ENCODE assay signal across 29 cellular contexts in genomic region chr3:13135251-13135810, GRCh38.
DNase-seq lines count a peak whose midpoint lies in the region; ATAC-seq and TF ChIP-seq lines count a peak whose summit lies in the region.
"Had no signal": no experiment of that assay in that cellular context is flagged by ENCODE, and none has a peak within 500 bp of the region (broad histone marks: within the 10 kb centered on the region; RNA-seq: fewer than 3 reads in every experiment).

No MANE protein-coding gene starts in this region.

- H2AFZ ChIP-seq in osteoblast (ENCODE audit: low read length) (no peak overlapping the region), Karpas-422 (ENCODE audit: low read length) (no peak overlapping the region)

- H3K79me2 ChIP-seq in osteoblast (ENCODE audit: insufficient read depth, low read length) (no peaks in the 10 kb centered on the region), Karpas-422 (ENCODE audit: low read length) (no peaks in the 10 kb centered on the region)

- TF ChIP-seq POLR2A in vagina (IDR thresholded peaks at IDR 0.05), result no peak

- H3K4me1 ChIP-seq in right atrium auricular region, result no peaks in the 10 kb centered on the region
- no peaks in the 10 kb centered on the region for H3K4me1 ChIP-seq in osteoblast (ENCODE audit: insufficient read depth, low read length)
- no peaks in the 10 kb centered on the region for H3K4me1 ChIP-seq in vagina
- no peaks in the 10 kb centered on the region for H3K4me1 ChIP-seq in Karpas-422 (ENCODE audit: low read length)
- H3K4me1 ChIP-seq: heart left ventricle, psoas muscle, tibial nerve had no signal

- H4K20me1 ChIP-seq in osteoblast (ENCODE audit: insufficient read depth, low read length) (no peaks in the 10 kb centered on the region), Karpas-422 (ENCODE audit: insufficient read depth, low read depth, low read length) (peaks cover 56% of the 10 kb centered on the region)

- H3K27ac ChIP-seq in right atrium auricular region, result no peak overlapping the region
- no peak overlapping the region for H3K27ac ChIP-seq in osteoblast (ENCODE audit: low read depth, low read length)
- no peak overlapping the region for H3K27ac ChIP-seq in vagina
- H3K27ac ChIP-seq in Karpas-422 (ENCODE audit: low read length), result no peak overlapping the region
- H3K27ac ChIP-seq: BLaER1, brain microvascular endothelial cell, epithelial cell of prostate, heart left ventricle, neutrophil, psoas muscle, SK-N-MC, skin epidermis, tibial nerve had no signal

- no peak overlapping the region for H3K4me3 Mint-ChIP-seq in immature natural killer cell
- H3K4me3 Mint-ChIP-seq: activated CD4-positive, alpha-beta T cell treated with anti-CD3 and anti-CD28 coated beads for 36 hours; activated T-cell treated with anti-CD3 and anti-CD28 coated beads, Interleukin-2, amount 50 U/mL, for 4 hours; stimulated activated naive CD8-positive, alpha-beta T cell treated with anti-CD3 and anti-CD28 coated beads, Interleukin-15, amount 100 ng/mL, for 72 hours; T-helper 17 cell had no signal

- H3K9me3 Mint-ChIP-seq in immature natural killer cell, result no peaks in the 10 kb centered on the region
- H3K9me3 Mint-ChIP-seq: activated T-cell treated with anti-CD3 and anti-CD28 coated beads, Interleukin-2, amount 50 U/mL, for 4 hours; stimulated activated naive CD8-positive, alpha-beta T cell treated with anti-CD3 and anti-CD28 coated beads, Interleukin-15, amount 100 ng/mL, for 72 hours had no signal

- H3K9me2 ChIP-seq in Karpas-422 (replicated peaks; ENCODE audit: insufficient read depth, low read length), result no peaks in the 10 kb centered on the region

- H3K4me1 Mint-ChIP-seq in immature natural killer cell, result no peaks in the 10 kb centered on the region
- H3K4me1 Mint-ChIP-seq: activated CD4-positive, alpha-beta T cell treated with anti-CD3 and anti-CD28 coated beads for 36 hours had no signal

- H3K4me2 ChIP-seq in osteoblast (ENCODE audit: insufficient read depth, low read length) (no peak overlapping the region), Karpas-422 (ENCODE audit: low read depth, low read length, poor library complexity, severe bottlenecking) (no peak overlapping the region)
- H3K4me2 ChIP-seq: BLaER1 had no signal

- TF ChIP-seq CTCF in right atrium auricular region (IDR thresholded peaks at IDR 0.05), result no peak
- TF ChIP-seq CTCF in osteoblast (IDR thresholded peaks at IDR 0.05; ENCODE audit: extremely low read depth, low read depth, low read length), result no peak
- no peak for TF ChIP-seq CTCF in vagina (IDR thresholded peaks at IDR 0.05)

- peaks cover 2 to 11% (median 9%) of the 10 kb centered on the region in 3 donors for H3K27me3 Mint-ChIP-seq in immature natural killer cell (ENCODE audit: low read depth in 3 of 3)

- no peak overlapping the region for H3K27ac Mint-ChIP-seq in immature natural killer cell
- H3K27ac Mint-ChIP-seq: activated CD4-positive, alpha-beta T cell treated with anti-CD3 and anti-CD28 coated beads for 36 hours; T-helper 17 cell had no signal

- ATAC-seq in left colon, result peak; percentile 65
- ATAC-seq: activated CD4-positive, alpha-beta T cell treated with anti-CD3 and anti-CD28 coated beads for 36 hours; activated T-cell treated with anti-CD3 and anti-CD28 coated beads, Interleukin-2, amount 50 U/mL, for 4 hours; stimulated activated naive CD8-positive, alpha-beta T cell treated with anti-CD3 and anti-CD28 coated beads, Interleukin-15, amount 100 ng/mL, for 72 hours; T-helper 17 cell had no signal

- H3K9ac ChIP-seq in Karpas-422 (ENCODE audit: low read length), result no peak overlapping the region
- H3K9ac ChIP-seq: BLaER1 had no signal

- H3K9me3 ChIP-seq in right atrium auricular region, result no peaks in the 10 kb centered on the region
- no peaks in the 10 kb centered on the region for H3K9me3 ChIP-seq in osteoblast (ENCODE audit: low read depth, low read length)
- H3K9me3 ChIP-seq in vagina, result no peaks in the 10 kb centered on the region
- H3K9me3 ChIP-seq in Karpas-422 (ENCODE audit: low read length), result no peaks in the 10 kb centered on the region
- H3K9me3 ChIP-seq: adrenal gland, BLaER1, heart left ventricle, neutrophil, psoas muscle, tibial nerve had no signal

- H3K4me3 ChIP-seq in right atrium auricular region (no peak overlapping the region), osteoblast (ENCODE audit: insufficient read depth, low read length) (no peak overlapping the region), vagina (no peak overlapping the region), Karpas-422 (ENCODE audit: low read length) (no peak overlapping the region)
- H3K4me3 ChIP-seq: adrenal gland, BLaER1, heart left ventricle, psoas muscle, SK-N-MC, skin epidermis, tibial nerve had no signal

- intact Hi-C loops in cardiac septum (cut with DNase I), result no loop called here
- intact Hi-C loops in left colon (cut with DNase I, micrococcal nuclease), result no loop called here
- intact Hi-C loops in vagina (cut with DNase I), result no loop called here

- DNase-seq in cardiac septum (ENCODE audit: low spot score), result peak; percentile 63
- DNase-seq in right atrium auricular region (ENCODE audit: low spot score), result no peak
- DNase-seq in left colon, result no peak
- peak; percentile 57 for DNase-seq in osteoblast (ENCODE audit: insufficient read length, low spot score, missing footprints)
- no peak for DNase-seq in globus pallidus (ENCODE audit: low spot score)
- no peak for DNase-seq in immature natural killer cell
- DNase-seq in vagina (ENCODE audit: extremely low spot score in 2 of 2), result no peak
- no peak for DNase-seq in Karpas-422
- DNase-seq: activated CD4-positive, alpha-beta T cell treated with anti-CD3 and anti-CD28 coated beads for 36 hours; activated T-cell treated with anti-CD3 and anti-CD28 coated beads, Interleukin-2, amount 50 U/mL, for 4 hours; brain microvascular endothelial cell; DMS53; effector CD4-positive, alpha-beta T cell; kidney glomerular epithelial cell; mesenchymal stem cell; NCI-H1105; NCI-H2029 treated with DMSO at 0.1 percent for 48 hours; NCI-H2227 treated with DMSO at 0.1 percent for 48 hours; psoas muscle; stimulated activated naive CD8-positive, alpha-beta T cell treated with anti-CD3 and anti-CD28 coated beads, Interleukin-15, amount 100 ng/mL, for 72 hours had no signal

- H3K27me3 ChIP-seq in right atrium auricular region, result no peaks in the 10 kb centered on the region
- H3K27me3 ChIP-seq in osteoblast (ENCODE audit: insufficient read depth, low read length), result no peaks in the 10 kb centered on the region
- no peaks in the 10 kb centered on the region for H3K27me3 ChIP-seq in vagina
- no peaks in the 10 kb centered on the region for H3K27me3 ChIP-seq in Karpas-422 (ENCODE audit: low read length)
- H3K27me3 ChIP-seq: adrenal gland, BLaER1, brain microvascular endothelial cell, heart left ventricle, tibial nerve had no signal

- H3K36me3 Mint-ChIP-seq in immature natural killer cell, result peaks cover 0 to 3% (median 0%) of the 10 kb centered on the region in 3 donors

- H3K36me3 ChIP-seq in right atrium auricular region (no peaks in the 10 kb centered on the region), osteoblast (ENCODE audit: insufficient read depth, low read length) (no peaks in the 10 kb centered on the region), vagina (no peaks in the 10 kb centered on the region), Karpas-422 (ENCODE audit: insufficient read depth, low read length) (no peaks in the 10 kb centered on the region)
- H3K36me3 ChIP-seq: adrenal gland, BLaER1, brain microvascular endothelial cell, heart left ventricle, neutrophil, tibial nerve had no signal

Comparison
In these comparisons a context has a peak if more than half of its experiments do, and no peak if none do; other contexts are left out.
1. DNase-seq: peak in cardiac septum (single experiment) and osteoblast (single experiment); none in right atrium auricular region (single experiment), left colon (0 of 2), globus pallidus (single experiment), immature natural killer cell (0 of 3), vagina (0 of 2) and Karpas-422 (single experiment).